ENCODE assay signal across 21 cellular contexts in the genomic region with DNA sequence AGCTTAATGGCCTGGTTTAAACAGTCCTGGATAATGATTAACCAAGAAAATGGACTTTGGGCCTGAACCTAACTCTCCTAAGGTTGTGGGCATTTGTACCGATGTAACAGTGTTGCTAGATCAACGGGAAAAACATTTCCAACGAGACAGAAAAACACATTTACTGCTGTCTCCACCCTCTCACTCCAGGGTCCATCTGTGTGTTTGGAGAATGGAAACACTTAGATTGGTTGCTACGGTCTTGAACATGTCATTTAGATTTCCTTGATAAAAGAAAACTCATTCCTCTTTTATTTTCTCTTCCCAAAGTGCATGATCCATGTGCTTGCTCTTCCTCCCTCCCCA.
DNase-seq lines count a peak whose midpoint lies in the region; ATAC-seq, FAIRE-seq and TF ChIP-seq lines count a peak whose summit lies in the region.
"Had no signal": no experiment of that assay in that cellular context is flagged by ENCODE, and none has a peak within 500 bp of the region (broad histone marks: within the 10 kb centered on the region; RNA-seq: fewer than 3 reads in every experiment).

No MANE protein-coding gene starts in this region.

- POLR2A ChIA-PET in WTC11 (lab: Charles Lee), result no interaction called here

- H3K4me1 ChIP-seq in pancreas, result peaks cover 0 to 21% (median 18%) of the 10 kb centered on the region in 3 donors

- no peak overlapping the region for H3K4me3 Mint-ChIP-seq in WTC11
- H3K4me3 Mint-ChIP-seq: activated CD4-positive, alpha-beta T cell treated with anti-CD3 and anti-CD28 coated beads, Interleukin-2, amount 10 ng/mL, durations not matched to agents 24 days and 14 days; activated naive CD8-positive, alpha-beta T cell treated with anti-CD3 and anti-CD28 coated beads, Interleukin-2, amount 50 U/mL, for 24 hours; CD4-positive, alpha-beta memory T cell; memory B cell; stimulated activated naive CD8-positive, alpha-beta T cell treated with anti-CD3 and anti-CD28 coated beads, Interleukin-15, Interleukin-2, amounts not matched to agents 100 ng/mL and 50 ng/mL, for 24 hours had no signal

- H3K27me3 ChIP-seq in pancreas, result no peaks in the 10 kb centered on the region

- no peaks in the 10 kb centered on the region for H3K36me3 ChIP-seq in pancreas

- H3K9me3 Mint-ChIP-seq in WTC11, result peaks cover 11% of the 10 kb centered on the region
- H3K9me3 Mint-ChIP-seq: activated CD4-positive, alpha-beta T cell treated with anti-CD3 and anti-CD28 coated beads, Interleukin-2, amount 10 ng/mL, durations not matched to agents 24 days and 14 days; activated naive CD8-positive, alpha-beta T cell treated with anti-CD3 and anti-CD28 coated beads, Interleukin-2, amount 50 U/mL, for 24 hours; memory B cell; stimulated activated naive CD8-positive, alpha-beta T cell treated with anti-CD3 and anti-CD28 coated beads, Interleukin-15, Interleukin-2, amounts not matched to agents 100 ng/mL and 50 ng/mL, for 24 hours had no signal

- WGBS in pancreas, 2 donors, result 10 to 13% methylated on average over 4 of the region's 4 CpGs

- FAIRE-seq in pancreas (lab: Jason Lieb, UNC), result peak; percentile 78
- FAIRE-seq: K562 had no signal

- no peaks in the 10 kb centered on the region for H3K9me3 ChIP-seq in pancreas

- TF ChIP-seq CTCF in WTC11 (IDR thresholded peaks at IDR 0.05) (no peak), pancreas (IDR thresholded peaks at IDR 0.05) (no peak)

- CTCF ChIA-PET in WTC11 (lab: Charles Lee), result no interaction called here

- no peaks in the 10 kb centered on the region for H3K27me3 Mint-ChIP-seq in WTC11 (ENCODE audit: low read depth)
- H3K27me3 Mint-ChIP-seq: activated naive CD8-positive, alpha-beta T cell treated with anti-CD3 and anti-CD28 coated beads, Interleukin-2, amount 50 U/mL, for 24 hours; CD4-positive, alpha-beta memory T cell; memory B cell; stimulated activated naive CD8-positive, alpha-beta T cell treated with anti-CD3 and anti-CD28 coated beads, Interleukin-15, Interleukin-2, amounts not matched to agents 100 ng/mL and 50 ng/mL, for 24 hours had no signal

- peak overlapping the region in 1 of 4 donors; percentile 0 for H3K4me3 ChIP-seq in pancreas
- H3K4me3 ChIP-seq: K562 had no signal

- no peak for ATAC-seq in WTC11
- ATAC-seq in left colon, result peak; percentile 79
- peak; percentile 87 to 91 (median 90) for ATAC-seq in pancreas
- no peak for ATAC-seq in GM18861 (IDR thresholded peaks at IDR 0.05; ENCODE audit: unreplicated experiment)
- ATAC-seq in HG02981 (IDR thresholded peaks at IDR 0.05; ENCODE audit: unreplicated experiment), result no peak
- ATAC-seq: activated naive CD8-positive, alpha-beta T cell treated with anti-CD3 and anti-CD28 coated beads, Interleukin-2, amount 50 U/mL, for 24 hours; K562 had no signal

- DNase-seq in DMS53 treated with DMSO at 0.1 percent for 48 hours (lab: John Stamatoyannopoulos, UW; ENCODE audit: unreplicated experiment), result peak; percentile 99
- DNase-seq in WTC11 (ENCODE audit: low spot score), result no peak
- no peak for DNase-seq in left colon
- DNase-seq in pancreas, result peak in 3 of 6 donors; percentile 20 to 50 (median 44)
- no peak for DNase-seq in cortex of kidney (lab: John Stamatoyannopoulos, UW)
- DNase-seq in COR-L47 (lab: John Stamatoyannopoulos, UW), result no peak
- DNase-seq: activated CD4-positive, alpha-beta T cell treated with anti-CD3 and anti-CD28 coated beads, Interleukin-2, amount 10 ng/mL, durations not matched to agents 24 days and 14 days; activated naive CD8-positive, alpha-beta T cell treated with anti-CD3 and anti-CD28 coated beads, Interleukin-2, amount 50 U/mL, for 24 hours; CD4-positive, alpha-beta memory T cell; hippocampal formation; NCI-H1694 treated with DMSO at 0.1 percent for 48 hours; NCI-H82; OCI-M1; stimulated activated CD4-positive, alpha-beta T cell treated with anti-CD3 and anti-CD28 coated beads, Interleukin-4, amount 100 ng/mL, for 24 hours; trophoblast cell had no signal

- peak overlapping the region; percentile 37 to 81 (median 69) for H3K27ac ChIP-seq in pancreas
- H3K27ac ChIP-seq: HL-60 had no signal

- peaks cover 5% of the 10 kb centered on the region for H3K4me1 Mint-ChIP-seq in WTC11
- H3K4me1 Mint-ChIP-seq: activated CD4-positive, alpha-beta T cell treated with anti-CD3 and anti-CD28 coated beads, Interleukin-2, amount 10 ng/mL, durations not matched to agents 24 days and 14 days; activated naive CD8-positive, alpha-beta T cell treated with anti-CD3 and anti-CD28 coated beads, Interleukin-2, amount 50 U/mL, for 24 hours; CD4-positive, alpha-beta memory T cell; memory B cell had no signal

- H3K27ac Mint-ChIP-seq in WTC11, result no peak overlapping the region
- H3K27ac Mint-ChIP-seq: activated CD4-positive, alpha-beta T cell treated with anti-CD3 and anti-CD28 coated beads, Interleukin-2, amount 10 ng/mL, durations not matched to agents 24 days and 14 days; activated naive CD8-positive, alpha-beta T cell treated with anti-CD3 and anti-CD28 coated beads, Interleukin-2, amount 50 U/mL, for 24 hours; CD4-positive, alpha-beta memory T cell; memory B cell; stimulated activated naive CD8-positive, alpha-beta T cell treated with anti-CD3 and anti-CD28 coated beads, Interleukin-15, Interleukin-2, amounts not matched to agents 100 ng/mL and 50 ng/mL, for 24 hours had no signal

- intact Hi-C loops in left colon (cut with DNase I, micrococcal nuclease) (no loop called here), pancreas (cut with DNase I) (no loop called here)

- H3K36me3 Mint-ChIP-seq in WTC11, result no peaks in the 10 kb centered on the region
- H3K36me3 Mint-ChIP-seq: CD4-positive, alpha-beta memory T cell; memory B cell had no signal

TF ChIP-seq in WTC11, 78 proteins besides CTCF, POLR2A, EP300 and RAD21:
- TF ChIP-seq OVOL2 (CRISPR knock-in tag; IDR thresholded peaks at IDR 0.05; ENCODE audit: borderline replicate concordance) (no peak), AFF4 (CRISPR knock-in tag; IDR thresholded peaks at IDR 0.05; ENCODE audit: borderline replicate concordance) (no peak), GABPB1 (CRISPR knock-in tag; IDR thresholded peaks at IDR 0.05) (peak; percentile 62; the same call in 1 of the 2 replicates)

Comparison
In these comparisons a context has a peak if more than half of its experiments do, and no peak if none do; other contexts are left out.
1. ATAC-seq: peak in left colon (single experiment) and pancreas (4 of 4); none in WTC11 (single experiment), GM18861 (single experiment) and HG02981 (single experiment).